Comparison of ENCODE assay signal across 8 cellular contexts in the genomic region with DNA sequence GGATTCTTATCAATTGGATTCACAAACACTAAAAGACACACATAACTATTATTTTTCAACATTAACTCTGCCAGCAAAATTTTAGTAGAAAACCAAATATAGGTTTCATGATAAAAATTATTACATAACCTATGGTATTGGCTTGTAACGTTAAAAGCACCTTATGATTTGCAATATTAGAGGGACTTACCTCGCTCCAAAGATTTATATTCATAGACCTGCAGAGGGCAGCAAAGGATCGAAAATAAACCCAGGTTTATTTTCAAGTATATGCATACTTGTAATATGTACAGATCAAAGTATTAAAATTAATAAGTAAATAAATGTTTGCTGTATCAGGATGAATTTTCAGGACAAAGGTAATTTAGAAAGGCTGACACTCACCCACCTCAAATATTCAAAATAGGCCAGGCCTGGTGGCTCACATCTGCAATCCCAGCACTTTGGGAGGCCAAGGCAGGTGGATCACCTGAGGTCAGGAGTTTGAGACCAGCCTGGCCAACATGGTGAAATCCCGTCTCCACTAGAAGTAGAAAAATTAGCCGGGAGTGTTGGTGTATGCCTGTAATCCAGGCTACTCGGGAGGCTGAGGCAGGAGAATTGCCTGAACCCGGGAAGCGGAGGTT. TPM values are rescaled to one million over a fixed set of nuclear protein-coding genes. Genes with fewer than 3 reads are reported as not detected.
A peak's percentile ranks its signal among the peaks of the same experiment; 100 is the strongest.
DNase-seq lines count a peak whose midpoint lies in the region; ATAC-seq, FAIRE-seq and TF ChIP-seq lines count a peak whose summit lies in the region.

No MANE protein-coding gene starts in this region.

- no TSS peak for BruUV-seq in A673 (replicated peaks; lab: Mats Ljungman, UMichigan)

- peaks cover 0 to 93% (median 30%) of the 10 kb centered on the region in 3 donors for H3K36me3 Mint-ChIP-seq in naive thymus-derived CD8-positive, alpha-beta T cell

- H3K9me3 ChIP-seq in A673 (ENCODE audit: low read depth, low read length, poor library complexity, severe bottlenecking) = no peaks in the 10 kb centered on the region

- peak; percentile 57 for TF ChIP-seq CTCF in A673 (conservative IDR thresholded peaks at IDR 0.05; ENCODE audit: low read depth, low read length)

- CTCF ChIA-PET in A673 (lab: Charles Lee) = no interaction called here

- H3K9me3 Mint-ChIP-seq in naive thymus-derived CD8-positive, alpha-beta T cell = no peaks in the 10 kb centered on the region

- peak; percentile 31 for FAIRE-seq in colon (lab: Jason Lieb, UNC)

- ATAC-seq in naive thymus-derived CD8-positive, alpha-beta T cell = peak; percentile 35 to 36
- no peak for ATAC-seq in HG02759 (IDR thresholded peaks at IDR 0.05; ENCODE audit: unreplicated experiment)

- DNase-seq in A673 (ENCODE audit: low spot score) (peak; percentile 62), EH (ENCODE audit: low read depth) (peak; percentile 46), NCI-H2227 (lab: John Stamatoyannopoulos, UW; ENCODE audit: unreplicated experiment) (peak; percentile 59), NCI-H187 (lab: John Stamatoyannopoulos, UW) (no peak), iPS-NIHi11 (ENCODE audit: low spot score) (no peak)
- DNase-seq in naive thymus-derived CD8-positive, alpha-beta T cell = peak in 4 of 10 donors; percentile 9 to 24 (median 13)

- no peak overlapping the region for H3K27ac Mint-ChIP-seq in naive thymus-derived CD8-positive, alpha-beta T cell

- peaks cover 89% of the 10 kb centered on the region for H3K36me3 ChIP-seq in A673 (ENCODE audit: insufficient read depth, low read length, poor library complexity, severe bottlenecking)

- H3K4me1 ChIP-seq in A673 (ENCODE audit: insufficient read depth, low read length, poor library complexity, severe bottlenecking) = no peaks in the 10 kb centered on the region

- no peak overlapping the region for H3K27ac ChIP-seq in A673 (ENCODE audit: low read depth, low read length, poor library complexity, severe bottlenecking)

- no peaks in the 10 kb centered on the region for H3K27me3 Mint-ChIP-seq in naive thymus-derived CD8-positive, alpha-beta T cell

- H3K27me3 ChIP-seq in A673 (replicated peaks; ENCODE audit: insufficient read depth, low read depth, low read length, poor library complexity) = no peaks in the 10 kb centered on the region

- H3K4me1 Mint-ChIP-seq in naive thymus-derived CD8-positive, alpha-beta T cell = peaks cover 0 to 1% (median 0%) of the 10 kb centered on the region in 4 donors

- POLR2A ChIA-PET in A673 (lab: Charles Lee; ENCODE audit: low non-redundant PET) = no interaction called here
- POLR2A ChIA-PET in naive thymus-derived CD8-positive, alpha-beta T cell (lab: Charles Lee) = no interaction called here

- no peak overlapping the region for H3K4me3 ChIP-seq in A673 (ENCODE audit: low read depth, low read length, poor library complexity, severe bottlenecking)

- intact Hi-C loops in A673 (cut with micrococcal nuclease; ENCODE audit: unreplicated experiment) = no loop called here

- no peak overlapping the region for H3K4me3 Mint-ChIP-seq in naive thymus-derived CD8-positive, alpha-beta T cell

RNA-seq across cellular contexts. Expression of a gene that starts 45.3 kb away (rescaled TPM):
- total RNA-seq in A673 (2021) = 136 and 144 TPM in 2 replicates
- 10 to 100 TPM; 80.1 to 85.4 TPM for total RNA-seq in naive thymus-derived CD8-positive, alpha-beta T cell
- polyA plus RNA-seq in naive thymus-derived CD8-positive, alpha-beta T cell = 10 to 100 TPM; 42.7 to 51.6 (median 43.8) TPM

Comparison
In these comparisons a context has a peak if more than half of its experiments do, and no peak if none do; other contexts are left out.
1. DNase-seq: peak in A673 (single experiment), EH (single experiment) and NCI-H2227 (single experiment); none in NCI-H187 (0 of 2) and iPS-NIHi11 (single experiment).